In genomic region chr14:54902143-54902520, GRCh38 we compare ENCODE assay signal across 8 cellular contexts. TPM values are rescaled to one million over a fixed set of nuclear protein-coding genes. Genes with fewer than 3 reads are reported as not detected.
DNase-seq lines count a peak whose midpoint lies in the region; ATAC-seq, FAIRE-seq and TF ChIP-seq lines count a peak whose summit lies in the region.

No MANE protein-coding gene starts in this region.

- H2BK12ac ChIP-seq in H1 (ENCODE audit: low read depth, low read length), result no peak overlapping the region

- H3K4me3 Mint-ChIP-seq in activated CD8-positive, alpha-beta T cell treated with anti-CD3 and anti-CD28 coated beads, Interleukin-2, amount 10 ng/mL, durations not matched to agents 7 days and 5 days, result peak overlapping the region; percentile 90

- TF ChIP-seq RAD21 in H1 (IDR thresholded peaks at IDR 0.05 in 1 of 2, conservative IDR thresholded peaks at IDR 0.05 in 1 of 2; ENCODE audit: low read depth in 2 of 2, low read length in 2 of 2), result no peak

- H3K79me2 ChIP-seq in H1 (ENCODE audit: control insufficient read depth in 1 of 2, insufficient read depth in 2 of 2, low read length in 2 of 2), result no peaks in the 10 kb centered on the region

- no peak overlapping the region for H3K4ac ChIP-seq in H1 (replicated peaks; ENCODE audit: insufficient read length, low read depth, low read length)

- no peaks in the 10 kb centered on the region for H3K36me3 ChIP-seq in H1 (ENCODE audit: control insufficient read depth in 2 of 4, insufficient read depth in 4 of 4, low read length in 3 of 4)

- H3K27me3 ChIP-seq in H1 (replicated peaks in 1 of 4; ENCODE audit: control insufficient read depth in 3 of 4, extremely low read depth in 1 of 4, insufficient read depth in 3 of 4, low read length in 3 of 4), result peaks cover 2 to 20% (median 17%) of the 10 kb centered on the region in 4 experiments

- H3K23ac ChIP-seq in H1 (ENCODE audit: insufficient read length), result no peak overlapping the region

- H3K56ac ChIP-seq in H1 (replicated peaks; ENCODE audit: insufficient read length, low read depth, low read length), result peak overlapping the region; percentile 69

- no peak for TF ChIP-seq CTCF in AG09309 (IDR thresholded peaks at IDR 0.05; ENCODE audit: control insufficient read depth, insufficient read depth, low read depth, low read length, missing control alignments)
- TF ChIP-seq CTCF in H1 (IDR thresholded peaks at IDR 0.05; ENCODE audit: control extremely low read depth in 1 of 3, insufficient read depth in 1 of 3, low read depth in 1 of 3, low read length in 3 of 3), result no peak

- no peak overlapping the region for H2BK15ac ChIP-seq in H1 (ENCODE audit: low read length)

- H3K27ac ChIP-seq in H1 (ENCODE audit: low read depth, low read length), result no peak overlapping the region

- H4K91ac ChIP-seq in H1 (replicated peaks; ENCODE audit: insufficient read length, low read length), result no peak overlapping the region

- peak overlapping the region; percentile 83 for H3K18ac ChIP-seq in H1 (ENCODE audit: extremely low read depth, low read length)

- 3% methylated on average over 34 of the region's 37 CpGs; no CpG with 5 or more reads in 1 of the 2 experiments for WGBS in H1 (ENCODE audit: extremely low coverage in 1 of 2, insufficient coverage in 1 of 2, insufficient read length in 1 of 2, insufficient replicate concordance in 2 of 2, low coverage in 1 of 2, low lambda C conversion rate in 2 of 2, missing lambda C conversion rate in 1 of 2), 2 experiments

- peak overlapping the region; percentile 91 for H3K27ac Mint-ChIP-seq in activated CD8-positive, alpha-beta T cell treated with anti-CD3 and anti-CD28 coated beads, Interleukin-2, amount 10 ng/mL, durations not matched to agents 7 days and 5 days

- peak overlapping the region; percentile 95 for H4K8ac ChIP-seq in H1 (ENCODE audit: extremely low read depth, insufficient read depth, low read length)

- peak overlapping the region; percentile 40 for H4K5ac ChIP-seq in H1 (ENCODE audit: insufficient read length, low read depth, low read length)

- H3K14ac ChIP-seq in H1 (ENCODE audit: insufficient read length), result no peak overlapping the region

- H3K4me3 ChIP-seq in AG09309 (ENCODE audit: control insufficient read depth, low read depth, low read length) (peak overlapping the region; percentile 82), H1 (ENCODE audit: extremely low read depth in 1 of 4, insufficient read depth in 2 of 4, low read depth in 3 of 4, low read length in 4 of 4) (peak overlapping the region; percentile 68 to 86 (median 72))

- H3K4me1 ChIP-seq in H1 (replicated peaks in 1 of 4; ENCODE audit: control insufficient read depth in 3 of 4, insufficient read depth in 4 of 4, low read length in 3 of 4), result peaks cover 0 to 5% (median 1%) of the 10 kb centered on the region in 4 experiments; a peak in 6 of 7 replicates

- DNase-seq in AG09309 (ENCODE audit: low read depth) (no peak), NCI-H510A treated with DMSO at 0.1 percent for 48 hours (lab: John Stamatoyannopoulos, UW) (peak; percentile 48), H1 (ENCODE audit: low read depth in 1 of 2, low spot score in 2 of 2) (peak; percentile 27 to 80), mucosa of gallbladder (ENCODE audit: low spot score) (peak; percentile 60)
- DNase-seq in activated CD8-positive, alpha-beta T cell treated with anti-CD3 and anti-CD28 coated beads, Interleukin-2, amount 10 ng/mL, durations not matched to agents 7 days and 5 days, result peak; percentile 88
- DNase-seq in stimulated activated CD8-positive, alpha-beta memory T cell treated with anti-CD3 and anti-CD28 coated beads, Interleukin-4, amount 100 ng/mL, for 48 hours, result peak; percentile 85

- peak overlapping the region in 3 of 4 experiments; percentile 22 to 53 (median 36); a peak in 6 of 7 replicates for H3K9ac ChIP-seq in H1 (replicated peaks in 1 of 4; ENCODE audit: extremely low read depth in 1 of 4, low read depth in 3 of 4, low read length in 3 of 4)

- H2BK20ac ChIP-seq in H1 (ENCODE audit: low read length), result no peak overlapping the region

- POLR2A ChIA-PET in activated CD8-positive, alpha-beta T cell treated with anti-CD3 and anti-CD28 coated beads, Interleukin-2, amount 10 ng/mL, durations not matched to agents 7 days and 5 days (lab: Charles Lee), result interaction anchor here (0.6 to 2.9 kb wide), 6 partner anchors 17 to 392 kb away, joined by 3 to 26 read pairs (median 4); partner anchors contain the start of gene SAMD4A
- POLR2A ChIA-PET in H1 (lab: Charles Lee; ENCODE audit: partially characterized antibody), result interaction anchor here (0.6 to 2.7 kb wide), 14 partner anchors 10 to 336 kb away, joined by 3 to 15 read pairs (median 6); partner anchors contain the start of genes SAMD4A, SOCS4 and WDHD1

- peaks cover 48% of the 10 kb centered on the region for H3K4me1 Mint-ChIP-seq in activated CD8-positive, alpha-beta T cell treated with anti-CD3 and anti-CD28 coated beads, Interleukin-2, amount 10 ng/mL, durations not matched to agents 7 days and 5 days (ENCODE audit: low read depth)

- H3K9me3 ChIP-seq in H1 (ENCODE audit: insufficient read depth in 2 of 2, low read depth in 1 of 2, low read length in 1 of 2), result no peaks in the 10 kb centered on the region

- H2AK5ac ChIP-seq in H1 (ENCODE audit: low read depth, low read length), result no peak overlapping the region

- H3K23me2 ChIP-seq in H1 (ENCODE audit: low read depth, low read length), result peaks cover 15% of the 10 kb centered on the region

- no peaks in the 10 kb centered on the region for H3K79me1 ChIP-seq in H1 (ENCODE audit: low read depth, low read length)

- no peak for TF ChIP-seq EP300 in H1 (IDR thresholded peaks at IDR 0.05; ENCODE audit: borderline replicate concordance in 1 of 2, low read depth in 2 of 2, low read length in 2 of 2)

- ATAC-seq in GM18867 (IDR thresholded peaks at IDR 0.05; ENCODE audit: unreplicated experiment), result peak; percentile 52
- peak; percentile 47 for ATAC-seq in HG03095 (IDR thresholded peaks at IDR 0.05; ENCODE audit: unreplicated experiment)
- ATAC-seq in activated CD8-positive, alpha-beta T cell treated with anti-CD3 and anti-CD28 coated beads, Interleukin-2, amount 10 ng/mL, durations not matched to agents 7 days and 5 days, result peak; percentile 71

- peaks cover 24% of the 10 kb centered on the region for H3K36me3 Mint-ChIP-seq in activated CD8-positive, alpha-beta T cell treated with anti-CD3 and anti-CD28 coated beads, Interleukin-2, amount 10 ng/mL, durations not matched to agents 7 days and 5 days (ENCODE audit: low read depth)

- H3K9me3 Mint-ChIP-seq in activated CD8-positive, alpha-beta T cell treated with anti-CD3 and anti-CD28 coated beads, Interleukin-2, amount 10 ng/mL, durations not matched to agents 7 days and 5 days (ENCODE audit: insufficient read depth), result peaks cover 3% of the 10 kb centered on the region

- no peak for FAIRE-seq in H1 (lab: Jason Lieb, UNC)

- CTCF ChIA-PET in activated CD8-positive, alpha-beta T cell treated with anti-CD3 and anti-CD28 coated beads, Interleukin-2, amount 10 ng/mL, durations not matched to agents 7 days and 5 days (lab: Charles Lee), result interaction anchor here (1.0 to 4.5 kb wide), 8 partner anchors 8 to 126 kb away, joined by 3 to 39 read pairs (median 7); no protein-coding TSS in a partner anchor
- CTCF ChIA-PET in H1 (lab: Charles Lee; ENCODE audit: partially characterized antibody), result interaction anchor here (0.5 to 1.8 kb wide), 3 partner anchors 9 to 187 kb away, joined by 3 to 8 read pairs (median 3); no protein-coding TSS in a partner anchor

- H3K4me2 ChIP-seq in H1 (ENCODE audit: insufficient read depth in 1 of 2, low read depth in 2 of 2, low read length in 2 of 2), result peak overlapping the region; percentile 89 to 99

- no peak overlapping the region for H2BK120ac ChIP-seq in H1 (replicated peaks; ENCODE audit: low read depth, low read length)

- no peak for TF ChIP-seq POLR2A in H1 (IDR thresholded peaks at IDR 0.05; ENCODE audit: control extremely low read depth in 1 of 2, low read depth in 2 of 2, low read length in 2 of 2)

- H2AFZ ChIP-seq in H1 (ENCODE audit: low read length), result no peak overlapping the region; the same call in 1 of the 2 replicates

- no peaks in the 10 kb centered on the region for H3K27me3 Mint-ChIP-seq in activated CD8-positive, alpha-beta T cell treated with anti-CD3 and anti-CD28 coated beads, Interleukin-2, amount 10 ng/mL, durations not matched to agents 7 days and 5 days (ENCODE audit: low read depth)

- H2BK5ac ChIP-seq in H1 (ENCODE audit: low read depth, low read length), result no peak overlapping the region

- H4K20me1 ChIP-seq in H1 (replicated peaks in 1 of 2; ENCODE audit: control insufficient read depth in 1 of 2, insufficient read depth in 2 of 2, low read length in 2 of 2), result peaks cover 1 to 4% of the 10 kb centered on the region in 2 experiments

TF ChIP-seq in H1, 55 proteins besides CTCF, POLR2A, EP300 and RAD21 (continues in another document):
- TF ChIP-seq GABPA (IDR thresholded peaks at IDR 0.05; ENCODE audit: borderline replicate concordance, insufficient read depth, low read length) (0 out of 2 replicates have a peak, but pooled peaks have one; percentile 20), ASH2L (IDR thresholded peaks at IDR 0.05; ENCODE audit: low read length) (peak; percentile 66), EGR1 (IDR thresholded peaks at IDR 0.05; ENCODE audit: borderline replicate concordance, low read depth, low read length) (peak; percentile 79), MAX (IDR thresholded peaks at IDR 0.05) (peak; percentile 36; the same call in 1 of the 2 replicates), POLR2AphosphoS5 (IDR thresholded peaks at IDR 0.05; ENCODE audit: low read depth, low read length) (no peak)

RNA-seq across cellular contexts. Expression of gene GCH1, which starts 0.5 kb away (rescaled TPM):
- 10 to 100 TPM; 51.4 to 52.3 TPM for total RNA-seq in activated CD8-positive, alpha-beta T cell treated with anti-CD3 and anti-CD28 coated beads, Interleukin-2, amount 10 ng/mL, durations not matched to agents 7 days and 5 days
- 7.9 and 8.1 TPM in 2 replicates for total RNA-seq in H1 (2021; fragmentation: NEBNext Ultra II Directional; extraction: Animal tissue kit (Norgen Biotek cat#: 25700))
- polyA plus RNA-seq in H1 (2011; rRNA removed), result 4.2 and 7.3 TPM in 2 replicates
- polyA plus RNA-seq in H1 (2011; cell fraction: cytosol; rRNA removed), result 8.8 TPM
- polyA plus RNA-seq in H1 (2011; cell fraction: nucleus; rRNA removed), result 2.1 TPM
- polyA plus RNA-seq in H1 (2012, experiment 1 of 2), result 4.1 to 6.1 TPM (median 4.7 TPM) in 4 replicates
- polyA plus RNA-seq in H1 (2012, experiment 2 of 2), result 1.2 TPM
- 4.5 TPM for polyA plus RNA-seq in H1 (2013, experiment 1 of 2)
- polyA plus RNA-seq in H1 (2013, experiment 2 of 2), result 4.5 TPM
- 3.7 and 6.2 TPM in 2 replicates for polyA minus RNA-seq in H1 (2011; rRNA and poly(A)+ RNA removed)
- polyA minus RNA-seq in H1 (2011; cell fraction: cytosol; rRNA and poly(A)+ RNA removed), result 4.1 TPM
- polyA minus RNA-seq in H1 (2011; cell fraction: nucleus; rRNA and poly(A)+ RNA removed), result 7.9 TPM
- 9.5 TPM for total RNA-seq in mucosa of gallbladder
